ENCODE assay signal across 8 cellular contexts in genomic region chr17:56960596-56961538, GRCh38. TPM values are rescaled to one million over a fixed set of nuclear protein-coding genes. Genes with fewer than 3 reads are reported as not detected.
DNase-seq lines count a peak whose midpoint lies in the region; ATAC-seq, FAIRE-seq and TF ChIP-seq lines count a peak whose summit lies in the region.

A gene with protein sequence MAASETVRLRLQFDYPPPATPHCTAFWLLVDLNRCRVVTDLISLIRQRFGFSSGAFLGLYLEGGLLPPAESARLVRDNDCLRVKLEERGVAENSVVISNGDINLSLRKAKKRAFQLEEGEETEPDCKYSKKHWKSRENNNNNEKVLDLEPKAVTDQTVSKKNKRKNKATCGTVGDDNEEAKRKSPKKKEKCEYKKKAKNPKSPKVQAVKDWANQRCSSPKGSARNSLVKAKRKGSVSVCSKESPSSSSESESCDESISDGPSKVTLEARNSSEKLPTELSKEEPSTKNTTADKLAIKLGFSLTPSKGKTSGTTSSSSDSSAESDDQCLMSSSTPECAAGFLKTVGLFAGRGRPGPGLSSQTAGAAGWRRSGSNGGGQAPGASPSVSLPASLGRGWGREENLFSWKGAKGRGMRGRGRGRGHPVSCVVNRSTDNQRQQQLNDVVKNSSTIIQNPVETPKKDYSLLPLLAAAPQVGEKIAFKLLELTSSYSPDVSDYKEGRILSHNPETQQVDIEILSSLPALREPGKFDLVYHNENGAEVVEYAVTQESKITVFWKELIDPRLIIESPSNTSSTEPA (minus strand): TSS chr17:56961050. CDS start chr17:56961019, 31 bp downstream.

- 0 out of 2 replicates have a peak, but pooled peaks cover 3% of the 10 kb centered on the region for H3K4me1 ChIP-seq in HUES48 (ENCODE audit: control insufficient read depth, insufficient read depth, low read length)
- H3K4me1 ChIP-seq in NT2/D1 (ENCODE audit: insufficient read depth, insufficient read length) = no peaks in the 10 kb centered on the region

- in situ Hi-C loops in endometrial microvascular endothelial cells (cut with HindIII; ENCODE audit: inconsistent ontology term, low pct_unique_long_range_greater_than_20kb, low sequenced_read_pairs) = no loop called here

- DNase-seq in D721Med (ENCODE audit: insufficient read length, low spot score) = peak; percentile 70
- DNase-seq in NT2/D1 (ENCODE audit: low read depth, low spot score) = peak; percentile 84
- peak; percentile 63 for DNase-seq in activated CD8-positive, alpha-beta memory T cell treated with anti-CD3 and anti-CD28 coated beads, Interleukin-2, amount 50 U/mL, for 1 hour (ENCODE audit: extremely low read depth)
- peak; percentile 90 for DNase-seq in middle frontal gyrus (ENCODE audit: extremely low spot score, low spot score)
- DNase-seq in stimulated activated CD8-positive, alpha-beta memory T cell treated with anti-CD3 and anti-CD28 coated beads, Interleukin-2, amount 100 ng/mL, for 48 hours (ENCODE audit: low read depth in 2 of 2) = peak; percentile 88 to 92

- H3K36me3 ChIP-seq in HUES48 (ENCODE audit: control insufficient read depth, insufficient read depth, low read length) (no peaks in the 10 kb centered on the region), NT2/D1 (ENCODE audit: insufficient read depth, insufficient read length, low read length) (peaks cover 9% of the 10 kb centered on the region)

- peak within 1 kb of the TSS; percentile 99 for H3K27ac ChIP-seq in HUES48 (ENCODE audit: low read depth, low read length)

- peak within 1 kb of the TSS; percentile 99 for H3K4me3 ChIP-seq in HUES48 (ENCODE audit: low read depth, low read length)
- peak within 1 kb of the TSS; percentile 78 for H3K4me3 ChIP-seq in NT2/D1 (ENCODE audit: insufficient read length, low read depth)

- H3K9me3 ChIP-seq in HUES48 (ENCODE audit: control insufficient read depth, insufficient read depth, low read length) (no peaks in the 10 kb centered on the region), NT2/D1 (ENCODE audit: insufficient read depth, low read length) (no peaks in the 10 kb centered on the region)

- H3K27me3 ChIP-seq in HUES48 (ENCODE audit: control insufficient read depth, insufficient read depth, low read length) (no peaks in the 10 kb centered on the region), NT2/D1 (ENCODE audit: insufficient read depth, insufficient read length) (no peaks in the 10 kb centered on the region)

- ATAC-seq in GM21390 (IDR thresholded peaks at IDR 0.05; ENCODE audit: unreplicated experiment) = peak; percentile 97

- TF ChIP-seq CTCF in D721Med (IDR thresholded peaks at IDR 0.05; ENCODE audit: insufficient read depth, missing control alignments) = peak; percentile 99

- no peak for FAIRE-seq in D721Med (lab: Jason Lieb, UNC)

- H3K9ac ChIP-seq in HUES48 (ENCODE audit: low read depth, low read length) = peak within 1 kb of the TSS; percentile 100
- H3K9ac ChIP-seq in NT2/D1 (ENCODE audit: insufficient read length, low read depth) = peak within 1 kb of the TSS; percentile 97

RNA-seq across cellular contexts. Expression of the gene that starts here (rescaled TPM):
- 13.3 TPM for total RNA-seq in endometrial microvascular endothelial cells (ENCODE audit: inconsistent ontology term)

Comparison
In these comparisons a context has a peak if more than half of its experiments do, and no peak if none do; other contexts are left out.
1. Peak in every context shown above with its lines: DNase-seq, ATAC-seq, H3K4me3 ChIP-seq and H3K27ac ChIP-seq.